ENCODE assay signal across 9 cellular contexts in genomic region chr12:29164477-29165163, GRCh38. TPM values are rescaled to one million over a fixed set of nuclear protein-coding genes. Genes with fewer than 3 reads are reported as not detected.
DNase-seq lines count a peak whose midpoint lies in the region; ATAC-seq, FAIRE-seq and TF ChIP-seq lines count a peak whose summit lies in the region.
"Had no signal": no experiment of that assay in that cellular context is flagged by ENCODE, and none has a peak within 500 bp of the region (broad histone marks: within the 10 kb centered on the region; RNA-seq: fewer than 3 reads in every experiment).

No MANE protein-coding gene starts in this region.

- peak; percentile 100 for ATAC-seq in GM21786 (IDR thresholded peaks at IDR 0.05; ENCODE audit: unreplicated experiment)

- peak overlapping the region; percentile 43 for H3K27ac ChIP-seq in muscle layer of colon (ENCODE audit: low read depth, low read length)
- H3K27ac ChIP-seq in testis = no peak overlapping the region
- H3K27ac ChIP-seq: VCaP had no signal

- no peak for TF ChIP-seq POLR2A in GM12891 (IDR thresholded peaks at IDR 0.05; ENCODE audit: low read depth, low read length)
- TF ChIP-seq POLR2A in testis (IDR thresholded peaks at IDR 0.05) = no peak

- WGBS in testis, 2 donors = 64 to 85% methylated on average over 6 of the region's 6 CpGs

- no peaks in the 10 kb centered on the region for H3K9me3 ChIP-seq in muscle layer of colon (ENCODE audit: low read length)
- no peaks in the 10 kb centered on the region for H3K9me3 ChIP-seq in testis

- no peaks in the 10 kb centered on the region for H3K27me3 ChIP-seq in bronchial epithelial cell (ENCODE audit: control insufficient read depth, insufficient read depth, low read length)
- H3K27me3 ChIP-seq in muscle layer of colon (ENCODE audit: control insufficient read depth in 1 of 2, insufficient read depth in 2 of 2, low read length in 2 of 2) = no peaks in the 10 kb centered on the region
- no peaks in the 10 kb centered on the region for H3K27me3 ChIP-seq in testis

- H3K36me3 ChIP-seq in bronchial epithelial cell (ENCODE audit: control insufficient read depth, insufficient read depth, low read length) (no peaks in the 10 kb centered on the region), muscle layer of colon (ENCODE audit: insufficient read depth, low read length) (no peaks in the 10 kb centered on the region), testis (ENCODE audit: low read depth, missing control alignments) (no peaks in the 10 kb centered on the region)

- peaks cover 22% of the 10 kb centered on the region for H3K4me1 ChIP-seq in muscle layer of colon (ENCODE audit: insufficient read depth, low read length)
- H3K4me1 ChIP-seq in testis = no peaks in the 10 kb centered on the region

- peak; percentile 30 for DNase-seq in GM12891 (ENCODE audit: insufficient read length, low spot score)
- peak; percentile 23 for DNase-seq in LHCN-M2 (ENCODE audit: low read depth)
- DNase-seq in bronchial epithelial cell (ENCODE audit: low read depth) = peak; percentile 80
- DNase-seq in testis = no peak
- no peak for DNase-seq in activated effector memory CD4-positive, alpha-beta T cell treated with anti-CD3 and anti-CD28 coated beads, Interleukin-2, amount 50 U/mL, for 16 hours
- DNase-seq in NCI-H524 treated with DMSO at 0.1 percent for 48 hours (lab: John Stamatoyannopoulos, UW) = no peak

- no peak overlapping the region for H3K9ac ChIP-seq in muscle layer of colon (ENCODE audit: low read length)

- H3K4me3 ChIP-seq in bronchial epithelial cell (ENCODE audit: low read depth, low read length) = no peak overlapping the region
- H3K4me3 ChIP-seq in muscle layer of colon (ENCODE audit: low read depth in 1 of 2, low read length in 2 of 2) = no peak overlapping the region
- no peak overlapping the region for H3K4me3 ChIP-seq in testis

- no peak for TF ChIP-seq CTCF in bronchial epithelial cell (IDR thresholded peaks at IDR 0.05; ENCODE audit: insufficient read depth, low read length, severe bottlenecking)
- no peak for TF ChIP-seq CTCF in testis (IDR thresholded peaks at IDR 0.05)

- FAIRE-seq in GM12891 (lab: Jason Lieb, UNC) (peak; percentile 85), bronchial epithelial cell (lab: Jason Lieb, UNC) (no peak)

- intact Hi-C loops in testis (cut with DNase I; ENCODE audit: low total_unique reads) = no loop called here

TF ChIP-seq in GM12891, 5 proteins besides CTCF, POLR2A, EP300 and RAD21:
- no peak for TF ChIP-seq POLR2AphosphoS5 (IDR thresholded peaks at IDR 0.05; ENCODE audit: low read depth, low read length)
- TF ChIP-seq PAX5 (IDR thresholded peaks at IDR 0.05; ENCODE audit: insufficient read depth, low read length, severe bottlenecking) = no peak
- peak; percentile 93 for TF ChIP-seq SPI1 (IDR thresholded peaks at IDR 0.05; ENCODE audit: low read depth, low read length)
- no peak for TF ChIP-seq TAF1 (IDR thresholded peaks at IDR 0.05; ENCODE audit: low read depth, low read length)
- no peak for TF ChIP-seq POU2F2 (IDR thresholded peaks at IDR 0.05; ENCODE audit: low read depth, low read length)
TF ChIP-seq in GM12891: peak in this region for 1.

RNA-seq across cellular contexts. Expression of gene FAR2, which starts 15.5 kb away (rescaled TPM):
- 2.2 TPM for polyA plus RNA-seq in GM12891 (2012; ENCODE audit: low read depth, missing spikeins)
- total RNA-seq in LHCN-M2 (2014; rRNA removed) (0.06 and 0.13 TPM in 2 replicates), bronchial epithelial cell (1.5 and 2.4 TPM in 2 replicates), testis (1 to 10 TPM; 5.1 to 5.8 TPM)
- 0.52 TPM for polyA plus RNA-seq in LHCN-M2 (2012)
- 25.2 TPM for polyA plus RNA-seq in testis (ENCODE audit: insufficient read depth, low read depth, low replicate concordance)

Comparison
In these comparisons a context has a peak if more than half of its experiments do, and no peak if none do; other contexts are left out.
1. DNase-seq: peak in GM12891 (single experiment), LHCN-M2 (single experiment) and bronchial epithelial cell (single experiment); none in testis (single experiment), activated effector memory CD4-positive, alpha-beta T cell treated with anti-CD3 and anti-CD28 coated beads, Interleukin-2, amount 50 U/mL, for 16 hours (single experiment) and NCI-H524 treated with DMSO at 0.1 percent for 48 hours (single experiment).